8 cellular contexts compared by ENCODE assay signal in the genomic region with DNA sequence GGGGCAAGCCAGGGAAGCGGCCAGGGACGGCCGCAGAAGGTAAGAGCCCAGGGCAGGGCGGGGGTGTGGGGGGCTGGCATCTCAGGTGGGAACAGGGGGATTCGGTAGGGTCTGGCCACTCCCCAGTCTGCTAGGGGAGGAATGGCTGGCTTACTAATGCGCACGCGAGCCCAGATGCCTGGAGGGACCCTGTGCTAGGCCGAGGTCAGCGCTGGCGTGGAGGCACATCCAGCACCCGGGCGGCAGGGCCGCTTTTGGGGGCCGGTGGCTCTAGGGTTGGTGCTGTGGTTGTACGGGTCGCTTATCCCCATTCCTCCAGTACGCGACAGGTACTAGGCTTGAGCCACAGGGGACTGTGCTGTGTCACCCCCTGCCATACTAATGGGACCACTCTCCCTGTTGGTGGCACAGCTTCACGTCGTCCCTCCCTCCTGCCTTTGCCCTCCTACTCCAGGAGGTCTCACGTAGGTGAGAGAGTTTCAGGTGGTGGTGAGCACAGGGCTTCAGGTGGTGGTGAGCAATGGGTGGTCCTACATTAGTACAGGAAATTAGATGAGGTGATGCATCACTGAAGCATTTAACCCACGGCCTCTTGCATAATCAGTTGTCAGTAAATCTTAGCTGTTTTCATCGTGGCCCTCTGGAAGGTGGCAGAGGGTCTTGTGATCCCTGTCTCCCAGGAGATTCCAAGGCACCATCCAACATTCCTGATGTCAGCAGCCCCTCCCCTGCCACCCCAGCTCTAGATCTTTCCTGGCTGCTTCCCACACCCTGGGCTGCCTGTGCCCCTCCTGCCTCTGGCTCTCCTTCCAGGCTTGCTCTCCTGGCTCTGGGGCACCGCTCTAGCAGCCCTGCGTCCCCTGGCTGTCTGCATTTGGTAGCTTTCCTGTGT. TPM values are rescaled to one million over a fixed set of nuclear protein-coding genes. Genes with fewer than 3 reads are reported as not detected.
DNase-seq lines count a peak whose midpoint lies in the region; ATAC-seq and TF ChIP-seq lines count a peak whose summit lies in the region.

No MANE protein-coding gene starts in this region.

- DNase-seq in BJ (ENCODE audit: low read depth): peak; percentile 43
- DNase-seq in MG63: peak; percentile 44
- DNase-seq in dermis blood vessel endothelial cell: peak; percentile 27
- DNase-seq in lower lobe of right lung: no peak
- no peak for DNase-seq in erythroblast (lab: John Stamatoyannopoulos, UW)

- H3K4me1 ChIP-seq in lower lobe of right lung: peaks cover 4% of the 10 kb centered on the region
- H3K4me1 ChIP-seq in thymus (ENCODE audit: control insufficient read depth, insufficient read depth, low read length): peaks cover 46% of the 10 kb centered on the region

- TF ChIP-seq CTCF in BJ (IDR thresholded peaks at IDR 0.05; ENCODE audit: insufficient read depth, low read depth, low read length) (no peak), lower lobe of right lung (IDR thresholded peaks at IDR 0.05) (no peak)

- no peak for TF ChIP-seq POLR2A in erythroblast (IDR thresholded peaks at IDR 0.05; ENCODE audit: low read length)

- H3K27ac ChIP-seq in lower lobe of right lung (peak overlapping the region; percentile 81), thymus (ENCODE audit: low read depth) (peak overlapping the region; percentile 36)

- 34% methylated on average over 26 of the region's 26 CpGs for WGBS in thymus

- intact Hi-C loops in lower lobe of right lung (cut with DNase I): no loop called here

- POLR2A ChIA-PET in BJ (lab: Charles Lee): no interaction called here

- peaks cover 29% of the 10 kb centered on the region for H3K36me3 ChIP-seq in BJ (ENCODE audit: control insufficient read depth, insufficient read depth, low read length)
- peaks cover 32% of the 10 kb centered on the region for H3K36me3 ChIP-seq in MG63
- peaks cover 30% of the 10 kb centered on the region for H3K36me3 ChIP-seq in lower lobe of right lung
- H3K36me3 ChIP-seq in thymus (ENCODE audit: control insufficient read depth, insufficient read depth): peaks cover 37% of the 10 kb centered on the region

- ATAC-seq in lower lobe of right lung: peak; percentile 3 to 15
- ATAC-seq in GM21447 (IDR thresholded peaks at IDR 0.05; ENCODE audit: unreplicated experiment): no peak
- no peak for ATAC-seq in GM19351 (IDR thresholded peaks at IDR 0.05; ENCODE audit: unreplicated experiment)

- H3K4me3 ChIP-seq in BJ (ENCODE audit: low read depth, low read length) (peak overlapping the region; percentile 49), MG63 (peak overlapping the region; percentile 78), lower lobe of right lung (peak overlapping the region; percentile 59), thymus (ENCODE audit: low read length) (peak overlapping the region; percentile 87)

- CTCF ChIA-PET in BJ (lab: Yijun Ruan, JAX): interaction anchor here (0.7 to 1.0 kb wide), 3 partner anchors 10 to 91 kb away, joined by 3 to 4 read pairs (median 3); no protein-coding TSS in a partner anchor

- H3K27me3 ChIP-seq in BJ (ENCODE audit: control insufficient read depth, insufficient read depth, low read length) (no peaks in the 10 kb centered on the region), MG63 (no peaks in the 10 kb centered on the region), lower lobe of right lung (ENCODE audit: low read depth) (peaks cover 20% of the 10 kb centered on the region), thymus (ENCODE audit: control insufficient read depth, insufficient read depth) (no peaks in the 10 kb centered on the region)

- H3K9me3 ChIP-seq in MG63: no peaks in the 10 kb centered on the region
- H3K9me3 ChIP-seq in lower lobe of right lung: no peaks in the 10 kb centered on the region
- H3K9me3 ChIP-seq in thymus (ENCODE audit: control insufficient read depth): no peaks in the 10 kb centered on the region

RNA-seq across cellular contexts. Expression of gene AEBP1, which starts 1.0 kb away (rescaled TPM):
- polyA plus RNA-seq in BJ (2011; rRNA removed) (45.7 and 117 TPM in 2 replicates), thymus (126 TPM)
- polyA minus RNA-seq in BJ (2011; rRNA and poly(A)+ RNA removed): 98.1 and 175 TPM in 2 replicates
- total RNA-seq in MG63 (2014; rRNA removed; shearing (Covaris generic); ENCODE audit: low replicate concordance): 36.8 and 45.8 TPM in 2 replicates
- total RNA-seq in dermis blood vessel endothelial cell (12.9 and 40.4 TPM in 2 replicates), lower lobe of right lung (82.5 TPM)

RNA-seq across cellular contexts. Expression of gene POLD2, which starts 18.2 kb away (rescaled TPM):
- polyA plus RNA-seq in BJ (2011; rRNA removed) (54.8 and 87.2 TPM in 2 replicates), thymus (44.0 TPM)
- polyA minus RNA-seq in BJ (2011; rRNA and poly(A)+ RNA removed): 26.8 and 29.2 TPM in 2 replicates
- 146 and 186 TPM in 2 replicates for total RNA-seq in MG63 (2014; rRNA removed; shearing (Covaris generic); ENCODE audit: low replicate concordance)
- total RNA-seq in dermis blood vessel endothelial cell (44.4 and 89.1 TPM in 2 replicates), lower lobe of right lung (48.3 TPM)

RNA-seq across cellular contexts. Expression of gene POLM, which starts 22.8 kb away (rescaled TPM):
- 6.0 and 10.8 TPM in 2 replicates for polyA plus RNA-seq in BJ (2011; rRNA removed)
- polyA minus RNA-seq in BJ (2011; rRNA and poly(A)+ RNA removed): 7.6 and 7.8 TPM in 2 replicates
- total RNA-seq in MG63 (2014; rRNA removed; shearing (Covaris generic); ENCODE audit: low replicate concordance): 9.4 and 10.8 TPM in 2 replicates
- 13.9 and 16.2 TPM in 2 replicates for total RNA-seq in dermis blood vessel endothelial cell
- total RNA-seq in lower lobe of right lung: 24.2 TPM
- polyA plus RNA-seq in thymus: 38.6 TPM

RNA-seq across cellular contexts. Expression of gene MYL7, which starts 36.0 kb away (rescaled TPM):
- polyA plus RNA-seq in BJ (2011; rRNA removed) (0.26 and 0.29 TPM in 2 replicates), thymus (0.73 TPM)
- not detected in 2 replicates for polyA minus RNA-seq in BJ (2011; rRNA and poly(A)+ RNA removed)
- not detected in 2 replicates for total RNA-seq in MG63 (2014; rRNA removed; shearing (Covaris generic); ENCODE audit: low replicate concordance)
- total RNA-seq in dermis blood vessel endothelial cell (not detected in 2 replicates), lower lobe of right lung (1.6 TPM)

RNA-seq across cellular contexts. Expression of gene PGAM2, which starts 39.8 kb away (rescaled TPM):
- polyA plus RNA-seq in BJ (2011; rRNA removed) (0.16 TPM in 1 of 2 replicates, not detected in the other), thymus (5.7 TPM)
- 0.57 TPM in 1 of 2 replicates, not detected in the other for polyA minus RNA-seq in BJ (2011; rRNA and poly(A)+ RNA removed)
- total RNA-seq in MG63 (2014; rRNA removed; shearing (Covaris generic); ENCODE audit: low replicate concordance): not detected in 2 replicates
- total RNA-seq in dermis blood vessel endothelial cell (0.19 and 0.51 TPM in 2 replicates), lower lobe of right lung (0.44 TPM)

Comparison
In these comparisons a context has a peak if more than half of its experiments do, and no peak if none do; other contexts are left out.
1. DNase-seq: peak in BJ (single experiment), MG63 (single experiment) and dermis blood vessel endothelial cell (single experiment); none in lower lobe of right lung (single experiment) and erythroblast (0 of 2).
2. ATAC-seq: peak in lower lobe of right lung (2 of 2); none in GM21447 (single experiment) and GM19351 (single experiment).
3. Peak in every context shown above with its lines, with median percentiles within 50 percentile points of each other: H3K4me3 ChIP-seq.